ENCODE assay signal across 23 cellular contexts in genomic region chr2:128177315-128177714, GRCh38.
"Had no signal": no experiment of that assay in that cellular context is flagged by ENCODE, and none has a peak within 500 bp of the region (broad histone marks: within the 10 kb centered on the region; RNA-seq: fewer than 3 reads in every experiment).

No MANE protein-coding gene starts in this region.

- H3K36me3 ChIP-seq: ovary had no signal

- DNase-seq: dorsolateral prefrontal cortex; effector CD4-positive, alpha-beta T cell; foreskin fibroblast; gastrocnemius medialis; head of caudate nucleus; left cardiac atrium; left lung; naive thymus-derived CD8-positive, alpha-beta T cell; nephron progenitor cell; occipital lobe; ovary; posterior cingulate gyrus; stimulated activated CD4-positive, alpha-beta T cell treated with anti-CD3 and anti-CD28 coated beads, Interleukin-12 subunit alpha, Interleukin-12 subunit beta, amount 100 ng/mL, for 4 hours; stimulated activated CD4-positive, alpha-beta T cell treated with anti-CD3 and anti-CD28 coated beads, Interleukin-1b, Interleukin-23, amount 100 ng/mL, for 48 hours; stimulated activated CD4-positive, alpha-beta T cell treated with anti-CD3 and anti-CD28 coated beads, Interleukin-4, amount 100 ng/mL, for 1 hour; stimulated activated CD8-positive, alpha-beta memory T cell treated with anti-CD3 and anti-CD28 coated beads, Interleukin-4, amount 100 ng/mL, for 48 hours; stimulated activated naive CD8-positive, alpha-beta T cell treated with anti-CD3 and anti-CD28 coated beads, Interleukin-15, Interleukin-2, amounts not matched to agents 100 U/mL and 50 U/mL, for 24 hours; substantia nigra; testis; tibial artery had no signal

- H3K9me3 Mint-ChIP-seq: naive thymus-derived CD8-positive, alpha-beta T cell; nephron progenitor cell; type B pancreatic cell had no signal

- H3K27me3 ChIP-seq: dorsolateral prefrontal cortex, gastrocnemius medialis, left lung, ovary, testis, tibial artery had no signal

- H3K4me1 Mint-ChIP-seq: nephron progenitor cell had no signal

- H3K4me3 Mint-ChIP-seq: naive thymus-derived CD8-positive, alpha-beta T cell; nephron progenitor cell; type B pancreatic cell had no signal

- H3K27ac Mint-ChIP-seq: nephron progenitor cell, type B pancreatic cell had no signal

- H3K27me3 Mint-ChIP-seq: naive thymus-derived CD8-positive, alpha-beta T cell; type B pancreatic cell had no signal

- H3K27ac ChIP-seq: gastrocnemius medialis, left lung, ovary, testis, tibial artery had no signal

- H3K4me1 ChIP-seq: testis, tibial artery had no signal

- H3K4me3 ChIP-seq: dorsolateral prefrontal cortex, gastrocnemius medialis, left lung, ovary, smooth muscle cell, testis, tibial artery had no signal

- H3K9me3 ChIP-seq: gastrocnemius medialis, left lung, ovary, testis, tibial artery had no signal

- ATAC-seq: gastrocnemius medialis; left cardiac atrium; left lung; naive thymus-derived CD8-positive, alpha-beta T cell; sciatic nerve; stimulated activated naive CD8-positive, alpha-beta T cell treated with anti-CD3 and anti-CD28 coated beads, Interleukin-15, Interleukin-2, amounts not matched to agents 100 U/mL and 50 U/mL, for 24 hours had no signal
